ENCODE assay signal across 10 cellular contexts in genomic region chr16:19980866-19981265, GRCh38.
DNase-seq lines count a peak whose midpoint lies in the region; ATAC-seq and TF ChIP-seq lines count a peak whose summit lies in the region.
"Had no signal": no experiment of that assay in that cellular context is flagged by ENCODE, and none has a peak within 500 bp of the region (broad histone marks: within the 10 kb centered on the region; RNA-seq: fewer than 3 reads in every experiment).

No MANE protein-coding gene starts in this region.

- no peak overlapping the region for H3K27ac Mint-ChIP-seq in activated CD4-positive, alpha-beta T cell treated with anti-CD3 and anti-CD28 coated beads for 36 hours
- H3K27ac Mint-ChIP-seq in T-cell: no peak overlapping the region
- H3K27ac Mint-ChIP-seq: naive thymus-derived CD8-positive, alpha-beta T cell had no signal

- H3K4me1 ChIP-seq in NT2/D1 (ENCODE audit: insufficient read depth, insufficient read length): no peaks in the 10 kb centered on the region
- H3K4me1 ChIP-seq in testis: no peaks in the 10 kb centered on the region
- H3K4me1 ChIP-seq: BLaER1 treated with 17β-estradiol and CSF1 and Interleukin-3, amounts not matched to agents 10 nM and 100 nM had no signal

- H3K9ac ChIP-seq in NT2/D1 (ENCODE audit: insufficient read length, low read depth): no peak overlapping the region
- H3K9ac ChIP-seq: BLaER1 treated with 17β-estradiol and CSF1 and Interleukin-3, amounts not matched to agents 10 nM and 100 nM had no signal

- H3K9me3 ChIP-seq in NT2/D1 (ENCODE audit: insufficient read depth, low read length) (no peaks in the 10 kb centered on the region), testis (no peaks in the 10 kb centered on the region)

- H3K9me3 Mint-ChIP-seq in activated CD4-positive, alpha-beta T cell treated with anti-CD3 and anti-CD28 coated beads for 36 hours (ENCODE audit: low read depth): no peaks in the 10 kb centered on the region
- H3K9me3 Mint-ChIP-seq in T-cell: no peaks in the 10 kb centered on the region

- 37 to 44% methylated on average over 3 of the region's 3 CpGs for WGBS in testis, 2 donors

- H3K27ac ChIP-seq in testis: no peak overlapping the region
- H3K27ac ChIP-seq: BLaER1 treated with 17β-estradiol and CSF1 and Interleukin-3, amounts not matched to agents 10 nM and 100 nM had no signal

- no peaks in the 10 kb centered on the region for H3K4me1 Mint-ChIP-seq in activated CD4-positive, alpha-beta T cell treated with anti-CD3 and anti-CD28 coated beads for 36 hours
- no peaks in the 10 kb centered on the region for H3K4me1 Mint-ChIP-seq in T-cell
- H3K4me1 Mint-ChIP-seq: naive thymus-derived CD8-positive, alpha-beta T cell had no signal

- peak in 2 of 3 experiments; percentile 14 to 30 for TF ChIP-seq CTCF in testis (IDR thresholded peaks at IDR 0.05)

- POLR2A ChIA-PET in activated CD4-positive, alpha-beta T cell treated with anti-CD3 and anti-CD28 coated beads for 36 hours (lab: Charles Lee): no interaction called here
- POLR2A ChIA-PET in T-cell (lab: Charles Lee): no interaction called here

- ATAC-seq in activated CD4-positive, alpha-beta T cell treated with anti-CD3 and anti-CD28 coated beads for 36 hours: no peak
- ATAC-seq in GM18868 (IDR thresholded peaks at IDR 0.05; ENCODE audit: unreplicated experiment): no peak
- no peak for ATAC-seq in T-cell (replicated peaks in 1 of 4)
- ATAC-seq: naive thymus-derived CD8-positive, alpha-beta T cell had no signal

- no peaks in the 10 kb centered on the region for H3K36me3 ChIP-seq in NT2/D1 (ENCODE audit: insufficient read depth, insufficient read length, low read length)
- H3K36me3 ChIP-seq in testis (ENCODE audit: low read depth, missing control alignments): no peaks in the 10 kb centered on the region
- H3K36me3 ChIP-seq: BLaER1 treated with 17β-estradiol and CSF1 and Interleukin-3, amounts not matched to agents 10 nM and 100 nM had no signal

- intact Hi-C loops in activated CD4-positive, alpha-beta T cell treated with anti-CD3 and anti-CD28 coated beads for 36 hours (cut with DNase I, micrococcal nuclease): no loop called here
- intact Hi-C loops in testis (cut with DNase I; ENCODE audit: low total_unique reads): no loop called here

- peaks cover 8% of the 10 kb centered on the region for H3K27me3 Mint-ChIP-seq in activated CD4-positive, alpha-beta T cell treated with anti-CD3 and anti-CD28 coated beads for 36 hours
- H3K27me3 Mint-ChIP-seq in T-cell: peaks cover 6 to 13% of the 10 kb centered on the region in 2 donors

- no peaks in the 10 kb centered on the region for H3K36me3 Mint-ChIP-seq in activated CD4-positive, alpha-beta T cell treated with anti-CD3 and anti-CD28 coated beads for 36 hours (ENCODE audit: low read depth)
- no peaks in the 10 kb centered on the region for H3K36me3 Mint-ChIP-seq in T-cell
- H3K36me3 Mint-ChIP-seq: naive thymus-derived CD8-positive, alpha-beta T cell had no signal

- TF ChIP-seq POLR2A in erythroblast (IDR thresholded peaks at IDR 0.05; ENCODE audit: low read length) (no peak), testis (IDR thresholded peaks at IDR 0.05) (no peak)

- H3K4me3 Mint-ChIP-seq in activated CD4-positive, alpha-beta T cell treated with anti-CD3 and anti-CD28 coated beads for 36 hours: no peak overlapping the region
- H3K4me3 Mint-ChIP-seq in T-cell: no peak overlapping the region
- H3K4me3 Mint-ChIP-seq: naive thymus-derived CD8-positive, alpha-beta T cell had no signal

- DNase-seq in activated CD4-positive, alpha-beta T cell treated with anti-CD3 and anti-CD28 coated beads for 36 hours: peak; percentile 20
- DNase-seq in activated CD4-positive, alpha-beta T cell treated with anti-CD3 and anti-CD28 coated beads for 4 hours: no peak
- peak; percentile 36 for DNase-seq in NT2/D1 (ENCODE audit: low read depth, low spot score)
- DNase-seq in erythroblast (lab: John Stamatoyannopoulos, UW): peak; percentile 14 to 37
- peak; percentile 28 for DNase-seq in testis
- DNase-seq in DMS153 (lab: John Stamatoyannopoulos, UW): no peak
- DNase-seq in T-cell: no peak
- DNase-seq: naive thymus-derived CD8-positive, alpha-beta T cell had no signal

- H3K4me3 ChIP-seq in NT2/D1 (ENCODE audit: insufficient read length, low read depth) (no peak overlapping the region), testis (no peak overlapping the region)
- H3K4me3 ChIP-seq: BLaER1 treated with 17β-estradiol and CSF1 and Interleukin-3, amounts not matched to agents 10 nM and 100 nM had no signal

- CTCF ChIA-PET in activated CD4-positive, alpha-beta T cell treated with anti-CD3 and anti-CD28 coated beads for 36 hours (lab: Charles Lee): interaction anchor here (1.3 kb wide), 1 partner anchor 320 kb away, joined by 5 read pairs; no protein-coding TSS in a partner anchor
- CTCF ChIA-PET in T-cell (lab: Charles Lee): no interaction called here

- H3K27me3 ChIP-seq in NT2/D1 (ENCODE audit: insufficient read depth, insufficient read length) (no peaks in the 10 kb centered on the region), testis (no peaks in the 10 kb centered on the region)
- H3K27me3 ChIP-seq: BLaER1 treated with 17β-estradiol and CSF1 and Interleukin-3, amounts not matched to agents 10 nM and 100 nM had no signal

Comparison
In these comparisons a context has a peak if more than half of its experiments do, and no peak if none do; other contexts are left out.
1. DNase-seq: peak in activated CD4-positive, alpha-beta T cell treated with anti-CD3 and anti-CD28 coated beads for 36 hours (single experiment), NT2/D1 (single experiment), erythroblast (2 of 2) and testis (single experiment); none in activated CD4-positive, alpha-beta T cell treated with anti-CD3 and anti-CD28 coated beads for 4 hours (0 of 2), DMS153 (single experiment) and T-cell (0 of 34).